11 cellular contexts compared by ENCODE assay signal in the genomic region with DNA sequence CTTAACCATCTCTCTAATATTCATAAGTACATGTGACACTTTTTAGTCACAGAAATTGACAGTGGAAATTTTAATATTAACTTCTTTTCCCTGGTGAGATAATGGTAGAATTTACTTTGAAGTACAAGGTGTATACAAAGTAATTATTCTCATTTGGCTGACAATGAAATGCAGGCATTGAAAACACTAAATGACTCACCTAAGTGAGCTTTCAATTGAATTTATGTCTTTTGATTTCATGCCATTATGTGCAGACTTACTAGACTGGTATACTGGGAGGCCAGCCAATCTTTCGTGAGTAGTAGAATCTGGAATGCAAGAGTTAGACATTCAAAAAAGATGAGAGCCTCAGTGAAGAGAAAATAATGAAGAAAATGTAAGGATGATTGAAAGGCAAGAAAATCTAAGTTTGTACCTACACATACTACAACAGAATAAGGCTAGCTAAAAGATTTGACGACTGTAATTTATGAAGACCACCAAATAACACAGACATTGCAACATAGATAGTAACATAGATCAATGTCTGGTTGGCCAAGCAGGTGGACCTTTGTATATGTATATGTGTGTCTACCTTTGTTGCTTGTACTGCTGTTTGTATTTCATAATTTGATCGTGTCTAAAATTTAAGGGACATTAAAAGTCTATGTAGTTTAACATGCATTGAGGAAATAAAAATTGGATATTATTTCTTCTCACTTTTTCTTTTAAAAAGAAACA.
DNase-seq lines count a peak whose midpoint lies in the region; ATAC-seq and TF ChIP-seq lines count a peak whose summit lies in the region.
"Had no signal": no experiment of that assay in that cellular context is flagged by ENCODE, and none has a peak within 500 bp of the region (broad histone marks: within the 10 kb centered on the region; RNA-seq: fewer than 3 reads in every experiment).

No MANE protein-coding gene starts in this region.

- H3K27ac ChIP-seq in vagina = no peak overlapping the region
- H3K27ac ChIP-seq: neutrophil had no signal

- TF ChIP-seq POLR2A in vagina (IDR thresholded peaks at IDR 0.05) = no peak

- no peak for TF ChIP-seq CTCF in BE2C (IDR thresholded peaks at IDR 0.05; ENCODE audit: low read depth, low read length)
- TF ChIP-seq CTCF in MCF 10A (IDR thresholded peaks at IDR 0.05; ENCODE audit: unreplicated experiment) = no peak
- no peak for TF ChIP-seq CTCF in mesothelial cell of epicardium (IDR thresholded peaks at IDR 0.05; ENCODE audit: unreplicated experiment)
- TF ChIP-seq CTCF in vagina (IDR thresholded peaks at IDR 0.05) = no peak

- H3K27me3 Mint-ChIP-seq in MCF 10A (ENCODE audit: insufficient read depth, unreplicated experiment) (no peaks in the 10 kb centered on the region), mesothelial cell of epicardium (ENCODE audit: low read depth) (no peaks in the 10 kb centered on the region)
- H3K27me3 Mint-ChIP-seq in activated CD8-positive, alpha-beta T cell treated with anti-CD3 and anti-CD28 coated beads, Interleukin-2, amount 10 ng/mL, durations not matched to agents 7 days and 5 days (ENCODE audit: low read depth) = no peaks in the 10 kb centered on the region

- POLR2A ChIA-PET in MCF 10A (lab: Yijun Ruan, JAX) = interaction anchor here (1.0 to 1.8 kb wide), 7 partner anchors 9 to 800 kb away, joined by 3 to 8 read pairs (median 3); no protein-coding TSS in a partner anchor
- POLR2A ChIA-PET in activated CD8-positive, alpha-beta T cell treated with anti-CD3 and anti-CD28 coated beads, Interleukin-2, amount 10 ng/mL, durations not matched to agents 7 days and 5 days (lab: Charles Lee) = interaction anchor here (0.7 kb wide), 1 partner anchor 603 kb away, joined by 3 read pairs; no protein-coding TSS in a partner anchor

- intact Hi-C loops in MCF 10A (cut with micrococcal nuclease) (loop anchor here (10.0 kb wide), 1 partner anchor 751 kb away; no protein-coding TSS in a partner anchor), vagina (cut with DNase I) (no loop called here)

- DNase-seq in BE2C (peak; percentile 56), NCI-H1930 (lab: John Stamatoyannopoulos, UW) (peak; percentile 14 to 77), MCF 10A (ENCODE audit: unreplicated experiment) (peak; percentile 98), mesothelial cell of epicardium (ENCODE audit: low spot score in 2 of 2, unreplicated experiment in 2 of 2) (no peak), SHP77 treated with DMSO at 0.1 percent for 48 hours (lab: John Stamatoyannopoulos, UW) (no peak), vagina (ENCODE audit: extremely low spot score in 2 of 2) (no peak), hippocampal formation (lab: John Stamatoyannopoulos, UW) (no peak)
- DNase-seq in activated CD8-positive, alpha-beta T cell treated with anti-CD3 and anti-CD28 coated beads, Interleukin-2, amount 10 ng/mL, durations not matched to agents 7 days and 5 days = no peak
- DNase-seq: activated T-cell treated with anti-CD3 and anti-CD28 coated beads, Interleukin-2, amount 50 U/mL, for 1 hour had no signal

- no peaks in the 10 kb centered on the region for H3K36me3 ChIP-seq in BE2C
- H3K36me3 ChIP-seq in vagina = no peaks in the 10 kb centered on the region
- H3K36me3 ChIP-seq: neutrophil had no signal

- H3K27ac Mint-ChIP-seq in MCF 10A (ENCODE audit: low read depth, unreplicated experiment) = peak overlapping the region; percentile 86
- peak overlapping the region; percentile 28 for H3K27ac Mint-ChIP-seq in mesothelial cell of epicardium
- no peak overlapping the region for H3K27ac Mint-ChIP-seq in activated CD8-positive, alpha-beta T cell treated with anti-CD3 and anti-CD28 coated beads, Interleukin-2, amount 10 ng/mL, durations not matched to agents 7 days and 5 days
- H3K27ac Mint-ChIP-seq: stimulated activated effector memory CD8-positive, alpha-beta T cell treated with anti-CD3 and anti-CD28 coated beads, Interleukin-12 subunit alpha, Interleukin-12 subunit beta, amount 100 ng/mL, for 72 hours had no signal

- H3K9me3 ChIP-seq in BE2C (no peaks in the 10 kb centered on the region), vagina (no peaks in the 10 kb centered on the region)
- H3K9me3 ChIP-seq: neutrophil had no signal

- H3K4me3 ChIP-seq in BE2C (ENCODE audit: low read depth, low read length) (no peak overlapping the region), vagina (no peak overlapping the region)

- ATAC-seq in activated CD8-positive, alpha-beta T cell treated with anti-CD3 and anti-CD28 coated beads, Interleukin-2, amount 10 ng/mL, durations not matched to agents 7 days and 5 days = no peak
- ATAC-seq: stimulated activated effector memory CD8-positive, alpha-beta T cell treated with anti-CD3 and anti-CD28 coated beads, Interleukin-12 subunit alpha, Interleukin-12 subunit beta, amount 100 ng/mL, for 72 hours had no signal

- no peaks in the 10 kb centered on the region for H3K36me3 Mint-ChIP-seq in MCF 10A (ENCODE audit: insufficient read depth, unreplicated experiment)
- peaks cover 21% of the 10 kb centered on the region for H3K36me3 Mint-ChIP-seq in mesothelial cell of epicardium
- peaks cover 26% of the 10 kb centered on the region for H3K36me3 Mint-ChIP-seq in activated CD8-positive, alpha-beta T cell treated with anti-CD3 and anti-CD28 coated beads, Interleukin-2, amount 10 ng/mL, durations not matched to agents 7 days and 5 days (ENCODE audit: low read depth)

- H3K4me1 ChIP-seq in BE2C (peaks cover 8% of the 10 kb centered on the region; the same call in 1 of the 2 replicates), vagina (peaks cover 29% of the 10 kb centered on the region)

- H3K4me1 Mint-ChIP-seq in MCF 10A (ENCODE audit: insufficient read depth, unreplicated experiment) (peaks cover 27% of the 10 kb centered on the region), mesothelial cell of epicardium (peaks cover 16% of the 10 kb centered on the region)
- H3K4me1 Mint-ChIP-seq in activated CD8-positive, alpha-beta T cell treated with anti-CD3 and anti-CD28 coated beads, Interleukin-2, amount 10 ng/mL, durations not matched to agents 7 days and 5 days (ENCODE audit: low read depth) = no peaks in the 10 kb centered on the region
- H3K4me1 Mint-ChIP-seq: stimulated activated effector memory CD8-positive, alpha-beta T cell treated with anti-CD3 and anti-CD28 coated beads, Interleukin-12 subunit alpha, Interleukin-12 subunit beta, amount 100 ng/mL, for 72 hours had no signal

- CTCF ChIA-PET in MCF 10A (lab: Yijun Ruan, JAX) = interaction anchor here (0.6 kb wide), 1 partner anchor 459 kb away, joined by 3 read pairs; no protein-coding TSS in a partner anchor
- CTCF ChIA-PET in activated CD8-positive, alpha-beta T cell treated with anti-CD3 and anti-CD28 coated beads, Interleukin-2, amount 10 ng/mL, durations not matched to agents 7 days and 5 days (lab: Charles Lee) = interaction anchor here (0.7 kb wide), 1 partner anchor 11 kb away, joined by 3 read pairs; no protein-coding TSS in a partner anchor

- H3K27me3 ChIP-seq in BE2C (no peaks in the 10 kb centered on the region), vagina (no peaks in the 10 kb centered on the region)
- H3K27me3 ChIP-seq: neutrophil had no signal

- peaks cover 9% of the 10 kb centered on the region for H3K9me3 Mint-ChIP-seq in MCF 10A (ENCODE audit: unreplicated experiment)
- peaks cover 10% of the 10 kb centered on the region for H3K9me3 Mint-ChIP-seq in mesothelial cell of epicardium
- no peaks in the 10 kb centered on the region for H3K9me3 Mint-ChIP-seq in activated CD8-positive, alpha-beta T cell treated with anti-CD3 and anti-CD28 coated beads, Interleukin-2, amount 10 ng/mL, durations not matched to agents 7 days and 5 days (ENCODE audit: insufficient read depth)
- H3K9me3 Mint-ChIP-seq: stimulated activated effector memory CD8-positive, alpha-beta T cell treated with anti-CD3 and anti-CD28 coated beads, Interleukin-12 subunit alpha, Interleukin-12 subunit beta, amount 100 ng/mL, for 72 hours had no signal

- no TSS peak for BruUV-seq in MCF 10A (replicated peaks; lab: Mats Ljungman, UMichigan)

- H3K4me3 Mint-ChIP-seq in MCF 10A (ENCODE audit: unreplicated experiment) (peak overlapping the region; percentile 7), mesothelial cell of epicardium (no peak overlapping the region)
- H3K4me3 Mint-ChIP-seq in activated CD8-positive, alpha-beta T cell treated with anti-CD3 and anti-CD28 coated beads, Interleukin-2, amount 10 ng/mL, durations not matched to agents 7 days and 5 days = no peak overlapping the region
- H3K4me3 Mint-ChIP-seq: stimulated activated effector memory CD8-positive, alpha-beta T cell treated with anti-CD3 and anti-CD28 coated beads, Interleukin-12 subunit alpha, Interleukin-12 subunit beta, amount 100 ng/mL, for 72 hours had no signal

Comparison
In these comparisons a context has a peak if more than half of its experiments do, and no peak if none do; other contexts are left out.
1. DNase-seq: peak in BE2C (single experiment), NCI-H1930 (2 of 2) and MCF 10A (single experiment); none in mesothelial cell of epicardium (0 of 2), SHP77 treated with DMSO at 0.1 percent for 48 hours (single experiment), vagina (0 of 2), activated CD8-positive, alpha-beta T cell treated with anti-CD3 and anti-CD28 coated beads, Interleukin-2, amount 10 ng/mL, durations not matched to agents 7 days and 5 days (single experiment) and hippocampal formation (0 of 2).